ENCODE assay signal across 8 cellular contexts in genomic region chr17:17496189-17497064, GRCh38. TPM values are rescaled to one million over a fixed set of nuclear protein-coding genes. Genes with fewer than 3 reads are reported as not detected.
DNase-seq lines count a peak whose midpoint lies in the region; ATAC-seq and TF ChIP-seq lines count a peak whose summit lies in the region.

A gene with protein sequence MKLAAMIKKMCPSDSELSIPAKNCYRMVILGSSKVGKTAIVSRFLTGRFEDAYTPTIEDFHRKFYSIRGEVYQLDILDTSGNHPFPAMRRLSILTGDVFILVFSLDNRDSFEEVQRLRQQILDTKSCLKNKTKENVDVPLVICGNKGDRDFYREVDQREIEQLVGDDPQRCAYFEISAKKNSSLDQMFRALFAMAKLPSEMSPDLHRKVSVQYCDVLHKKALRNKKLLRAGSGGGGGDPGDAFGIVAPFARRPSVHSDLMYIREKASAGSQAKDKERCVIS (minus strand): TSS chr17:17496395. CDS start chr17:17496181, 214 bp downstream.

- TF ChIP-seq EP300 in esophagus muscularis mucosa (IDR thresholded peaks at IDR 0.05), result no peak

- H2AFZ ChIP-seq in OCI-LY7 (ENCODE audit: low read length), result no peak within 1 kb of the TSS

- H3K4me3 ChIP-seq in OCI-LY7 (ENCODE audit: low read depth, low read length, poor library complexity, severe bottlenecking) (peak within 1 kb of the TSS; percentile 41), esophagus muscularis mucosa (peak within 1 kb of the TSS; percentile 67 to 77 (median 70))

- POLR2A ChIA-PET in OCI-LY7 (lab: Charles Lee), result interaction anchor here (0.8 to 1.2 kb wide), 2 partner anchors 95 kb away, joined by 3 read pairs; partner anchors contain the start of gene PEMT

- H3K4me1 Mint-ChIP-seq in activated T-cell treated with anti-CD3 and anti-CD28 coated beads, Interleukin-2, amount 50 U/mL, for 4 hours (ENCODE audit: low read depth), result peaks cover 15% of the 10 kb centered on the region

- H3K9me2 ChIP-seq in OCI-LY7 (ENCODE audit: insufficient read depth, low read length), result no peaks in the 10 kb centered on the region

- H3K27ac ChIP-seq in OCI-LY7 (ENCODE audit: low read depth, low read length, poor library complexity, severe bottlenecking) (no peak within 1 kb of the TSS), esophagus muscularis mucosa (replicated peaks in 1 of 4) (peak within 1 kb of the TSS; percentile 77 to 89 (median 85))

- peak within 1 kb of the TSS; percentile 67 for H3K4me2 ChIP-seq in OCI-LY7 (ENCODE audit: low read length)

- DNase-seq in AG09319 (ENCODE audit: extremely low read depth, low read depth) (peak; percentile 75), GM19238 (ENCODE audit: insufficient read length, low spot score) (peak; percentile 95), HK-2 (ENCODE audit: unreplicated experiment) (peak; percentile 91), OCI-LY7 (ENCODE audit: low spot score) (peak; percentile 75), esophagus muscularis mucosa (ENCODE audit: extremely low spot score) (peak; percentile 96), myocyte (ENCODE audit: low read depth) (peak; percentile 85)
- DNase-seq in activated T-cell treated with anti-CD3 and anti-CD28 coated beads, Interleukin-2, amount 50 U/mL, for 4 hours, result peak; percentile 77
- DNase-seq in stimulated activated CD8-positive, alpha-beta memory T cell treated with anti-CD3 and anti-CD28 coated beads, Interleukin-7, amount 100 ng/mL, for 4 hours (ENCODE audit: low read depth in 2 of 2), result peak; percentile 48 to 73

- H3K4me3 Mint-ChIP-seq in activated T-cell treated with anti-CD3 and anti-CD28 coated beads, Interleukin-2, amount 50 U/mL, for 4 hours, result peak within 1 kb of the TSS; percentile 61

- peaks cover 13% of the 10 kb centered on the region for H3K27me3 Mint-ChIP-seq in activated T-cell treated with anti-CD3 and anti-CD28 coated beads, Interleukin-2, amount 50 U/mL, for 4 hours (ENCODE audit: low read depth)

- no TSS peak for BruUV-seq in OCI-LY7 (replicated peaks; lab: Mats Ljungman, UMichigan)

- no peaks in the 10 kb centered on the region for H3K27me3 ChIP-seq in esophagus muscularis mucosa

- no peaks in the 10 kb centered on the region; the same call in 1 of the 2 replicates for H4K20me1 ChIP-seq in OCI-LY7 (ENCODE audit: insufficient read depth, low read length)

- H3K79me2 ChIP-seq in OCI-LY7 (ENCODE audit: insufficient read depth, low read depth, low read length), result no peaks in the 10 kb centered on the region

- H3K36me3 ChIP-seq in OCI-LY7 (ENCODE audit: insufficient read depth, low read length) (peaks cover 17% of the 10 kb centered on the region), esophagus muscularis mucosa (peaks cover 4 to 16% (median 15%) of the 10 kb centered on the region in 4 donors)

- CTCF ChIA-PET in OCI-LY7 (lab: Charles Lee; ENCODE audit: unreplicated experiment), result interaction anchor here (0.7 to 1.3 kb wide), 3 partner anchors 73 to 146 kb away, joined by 3 to 6 read pairs (median 5); partner anchors contain the start of gene PEMT

- TF ChIP-seq CTCF in AG09319 (IDR thresholded peaks at IDR 0.05; ENCODE audit: low read depth, low read length) (peak; percentile 40), OCI-LY7 (conservative IDR thresholded peaks at IDR 0.05; ENCODE audit: low read length) (peak; percentile 83), esophagus muscularis mucosa (IDR thresholded peaks at IDR 0.05) (peak; percentile 94 to 100 (median 97))

- peak; percentile 89 for ATAC-seq in activated T-cell treated with anti-CD3 and anti-CD28 coated beads, Interleukin-2, amount 50 U/mL, for 4 hours

- WGBS in esophagus muscularis mucosa, result under 1% methylated on average over 31 of the region's 93 CpGs

- TF ChIP-seq POLR2A in esophagus muscularis mucosa (IDR thresholded peaks at IDR 0.05; ENCODE audit: low read depth), result peak; percentile 90

- intact Hi-C loops in OCI-LY7 (cut with micrococcal nuclease; ENCODE audit: unreplicated experiment) (loop anchor here (1.0 kb wide), 3 partner anchors 72 to 145 kb away; no protein-coding TSS in a partner anchor), esophagus muscularis mucosa (cut with DNase I) (loop anchor here (10.0 kb wide), 1 partner anchor 142 kb away; no protein-coding TSS in a partner anchor)

- peaks cover 9% of the 10 kb centered on the region for H3K36me3 Mint-ChIP-seq in activated T-cell treated with anti-CD3 and anti-CD28 coated beads, Interleukin-2, amount 50 U/mL, for 4 hours (ENCODE audit: insufficient read depth)

- peaks cover 10% of the 10 kb centered on the region for H3K4me1 ChIP-seq in OCI-LY7 (ENCODE audit: insufficient read depth, low read length, poor library complexity, severe bottlenecking)
- peaks cover 27 to 38% (median 31%) of the 10 kb centered on the region in 4 donors for H3K4me1 ChIP-seq in esophagus muscularis mucosa

- H3K9me3 Mint-ChIP-seq in activated T-cell treated with anti-CD3 and anti-CD28 coated beads, Interleukin-2, amount 50 U/mL, for 4 hours, result no peaks in the 10 kb centered on the region

- H3K9me3 ChIP-seq in OCI-LY7 (ENCODE audit: low read length), result no peaks in the 10 kb centered on the region
- H3K9me3 ChIP-seq in esophagus muscularis mucosa, result no peaks in the 10 kb centered on the region

RNA-seq across cellular contexts. Expression of the gene that starts here (rescaled TPM):
- total RNA-seq in OCI-LY7 (2014; rRNA removed; shearing (Covaris generic)), result 0.08 and 0.19 TPM in 2 replicates
- not detected in 2 replicates for total RNA-seq in OCI-LY7 (2022)
- total RNA-seq in activated T-cell treated with anti-CD3 and anti-CD28 coated beads, Interleukin-2, amount 50 U/mL, for 4 hours, result 1 to 10 TPM in 2 of 3 donors, under 1 TPM in 1; 0.87 to 1.3 (median 1.1) TPM
- total RNA-seq in esophagus muscularis mucosa, result 10 to 100 TPM in 3 of 4 donors, 1 to 10 TPM in 1; 5.0 to 17.9 (median 13.3) TPM
- total RNA-seq in myocyte, result 0.94 and 2.7 TPM in 2 replicates
- polyA plus RNA-seq in myocyte (2012), result 0.57 TPM

Comparison
In these comparisons a context has a peak if more than half of its experiments do, and no peak if none do; other contexts are left out.
1. Peak in DNase-seq, H3K4me3 ChIP-seq and H3K4me2 ChIP-seq in OCI-LY7; RNA of the gene not detected or under 1 TPM.
2. CTCF ChIP-seq: peak in every context shown above with its lines; median percentile 97 in esophagus muscularis mucosa; 83 in OCI-LY7; 40 in AG09319.